In the genomic region with DNA sequence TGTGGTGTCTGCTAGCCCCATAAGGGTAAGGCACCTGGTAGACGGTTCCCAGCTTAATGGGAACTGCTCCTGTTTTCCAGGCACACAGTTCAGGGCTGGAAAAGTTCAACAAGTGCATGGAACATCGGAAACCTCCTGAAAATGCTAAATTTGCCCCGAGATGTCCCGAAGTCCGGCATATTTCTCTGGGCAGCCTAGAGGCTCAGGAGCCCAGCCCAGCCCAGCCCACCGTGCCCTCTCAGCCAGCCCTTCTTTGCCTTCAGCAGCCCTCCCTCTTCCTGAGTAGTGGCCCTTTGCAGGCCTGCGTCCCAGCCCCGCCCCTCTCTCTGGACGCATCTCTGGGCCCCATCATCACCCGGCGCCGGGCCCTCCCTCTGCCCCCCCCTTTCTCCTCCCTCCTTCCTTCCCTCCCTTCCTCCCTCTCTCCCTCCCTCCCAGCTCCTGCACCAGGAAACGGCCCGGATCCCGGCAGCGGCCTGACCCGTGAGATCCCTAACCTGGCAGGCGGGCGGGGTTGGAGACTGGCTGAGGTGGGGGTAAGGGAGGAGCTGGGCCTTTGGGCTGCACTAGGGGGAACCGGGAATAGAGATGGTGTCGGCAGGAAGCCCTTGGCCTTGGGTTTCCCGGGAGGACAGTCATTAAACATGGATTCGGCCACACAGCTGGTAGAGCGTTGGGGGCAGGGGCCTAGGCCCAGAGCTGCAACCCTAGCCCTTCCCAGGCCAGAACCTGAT, we compare ENCODE assay signal across 8 cellular contexts. TPM values are rescaled to one million over a fixed set of nuclear protein-coding genes. Genes with fewer than 3 reads are reported as not detected.
DNase-seq lines count a peak whose midpoint lies in the region; ATAC-seq, FAIRE-seq and TF ChIP-seq lines count a peak whose summit lies in the region.

A gene with protein sequence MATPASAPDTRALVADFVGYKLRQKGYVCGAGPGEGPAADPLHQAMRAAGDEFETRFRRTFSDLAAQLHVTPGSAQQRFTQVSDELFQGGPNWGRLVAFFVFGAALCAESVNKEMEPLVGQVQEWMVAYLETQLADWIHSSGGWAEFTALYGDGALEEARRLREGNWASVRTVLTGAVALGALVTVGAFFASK (plus strand): TSS at position 422 of the 734 bp plus-strand sequence. CDS start 935 bp downstream, outside the sequence.

- TF ChIP-seq CTCF in AG04450 (IDR thresholded peaks at IDR 0.05; ENCODE audit: low read depth, low read length) (no peak), NB4 (IDR thresholded peaks at IDR 0.05; ENCODE audit: low read depth, low read length) (no peak), endodermal cell (conservative IDR thresholded peaks at IDR 0.05) (no peak), lower lobe of right lung (IDR thresholded peaks at IDR 0.05) (no peak)

- H3K4me3 ChIP-seq in AG04450 (ENCODE audit: low read depth, low read length) (peak within 1 kb of the TSS; percentile 92), NB4 (ENCODE audit: low read depth, low read length) (peak within 1 kb of the TSS; percentile 92), SJSA1 (peak within 1 kb of the TSS; percentile 64), endodermal cell (ENCODE audit: low read length) (peak within 1 kb of the TSS; percentile 97), lower lobe of right lung (peak within 1 kb of the TSS; percentile 65)

- H3K4me1 ChIP-seq in SJSA1 (replicated peaks) (peaks cover 27% of the 10 kb centered on the region), endodermal cell (ENCODE audit: control insufficient read depth, insufficient read depth, low read length) (peaks cover 4% of the 10 kb centered on the region), lower lobe of right lung (peaks cover 43% of the 10 kb centered on the region)

- H3K9ac ChIP-seq in endodermal cell (ENCODE audit: extremely low read depth, low read length, poor library complexity, severe bottlenecking), result peak within 1 kb of the TSS; percentile 87

- peak; percentile 79 to 83 for ATAC-seq in lower lobe of right lung
- ATAC-seq in HG02763 (IDR thresholded peaks at IDR 0.05; ENCODE audit: unreplicated experiment), result no peak

- H3K27ac ChIP-seq in AG04450 (ENCODE audit: low read depth, low read length) (peak within 1 kb of the TSS; percentile 47), SJSA1 (peak within 1 kb of the TSS; percentile 64), endodermal cell (ENCODE audit: low read depth, low read length) (peak within 1 kb of the TSS; percentile 55), lower lobe of right lung (peak within 1 kb of the TSS; percentile 82)

- peaks cover 15% of the 10 kb centered on the region for H3K4me1 Mint-ChIP-seq in endodermal cell

- peak within 1 kb of the TSS; percentile 97 for H3K27ac Mint-ChIP-seq in endodermal cell

- WGBS in endodermal cell (ENCODE audit: insufficient coverage in 1 of 2, insufficient read length in 1 of 2), 2 experiments, result 1 to 8% methylated on average over 5 to 24 of the region's 24 CpGs

- CTCF ChIA-PET in AG04450 (lab: Charles Lee), result interaction anchor here (0.6 to 1.4 kb wide), 4 partner anchors 11 to 285 kb away, joined by 3 read pairs; a partner anchor contains a TSS

- H3K27me3 Mint-ChIP-seq in endodermal cell (ENCODE audit: insufficient read depth), result peaks cover 13% of the 10 kb centered on the region

- peak; percentile 70 for DNase-seq in AG04450 (ENCODE audit: low read depth, low spot score)
- peak; percentile 63 for DNase-seq in GM12892 (ENCODE audit: insufficient read length)
- peak; percentile 89 for DNase-seq in NB4 (ENCODE audit: low read depth)
- peak; percentile 78 to 92 for DNase-seq in SJSA1 (ENCODE audit: low read depth in 1 of 2, low spot score in 2 of 2)
- DNase-seq in endodermal cell, result peak; percentile 97
- peak; percentile 94 for DNase-seq in lower lobe of right lung
- DNase-seq in superior temporal gyrus (ENCODE audit: extremely low spot score), result peak; percentile 80

- FAIRE-seq in GM12892 (lab: Jason Lieb, UNC), result peak; percentile 66

- POLR2A ChIA-PET in AG04450 (lab: Yijun Ruan, JAX), result interaction anchor here (0.5 to 5.9 kb wide), 8 partner anchors 10 to 358 kb away, joined by 3 to 54 read pairs (median 3); a partner anchor contains a TSS

- H3K4me3 Mint-ChIP-seq in endodermal cell, result peak within 1 kb of the TSS; percentile 92

- peaks cover 33% of the 10 kb centered on the region for H3K36me3 Mint-ChIP-seq in endodermal cell (ENCODE audit: low read depth)

- H3K9me3 ChIP-seq in AG04450 (ENCODE audit: control insufficient read depth, insufficient read depth, low read length) (no peaks in the 10 kb centered on the region; the same call in 1 of the 2 replicates), SJSA1 (replicated peaks) (no peaks in the 10 kb centered on the region), endodermal cell (ENCODE audit: control insufficient read depth, low read length) (no peaks in the 10 kb centered on the region), lower lobe of right lung (no peaks in the 10 kb centered on the region)

- peaks cover 41% of the 10 kb centered on the region for H3K36me3 ChIP-seq in SJSA1
- H3K36me3 ChIP-seq in endodermal cell (ENCODE audit: control insufficient read depth, insufficient read depth, low read length), result peaks cover 34% of the 10 kb centered on the region
- H3K36me3 ChIP-seq in lower lobe of right lung, result peaks cover 36% of the 10 kb centered on the region

- TF ChIP-seq POLR2A in GM12892 (IDR thresholded peaks at IDR 0.05; ENCODE audit: low read depth, low read length) (peak; percentile 72; the same call in 1 of the 2 replicates), NB4 (IDR thresholded peaks at IDR 0.05; ENCODE audit: extremely low read depth, insufficient read length) (peak; percentile 76)

- no peaks in the 10 kb centered on the region for H3K27me3 ChIP-seq in AG04450 (ENCODE audit: control insufficient read depth, insufficient read depth, low read length)
- no peaks in the 10 kb centered on the region for H3K27me3 ChIP-seq in SJSA1 (replicated peaks)
- H3K27me3 ChIP-seq in endodermal cell (ENCODE audit: control insufficient read depth, insufficient read depth, low read length, poor library complexity, severe bottlenecking), result peaks cover 5% of the 10 kb centered on the region
- H3K27me3 ChIP-seq in lower lobe of right lung (ENCODE audit: low read depth), result no peaks in the 10 kb centered on the region

- H3K9me3 Mint-ChIP-seq in endodermal cell, result no peaks in the 10 kb centered on the region

- intact Hi-C loops in lower lobe of right lung (cut with DNase I), result no loop called here

RNA-seq across cellular contexts. Expression of the gene that starts here (rescaled TPM):
- polyA plus RNA-seq in AG04450 (2011; rRNA removed), result 21.5 and 22.2 TPM in 2 replicates
- 14.3 and 14.4 TPM in 2 replicates for polyA minus RNA-seq in AG04450 (2011; rRNA and poly(A)+ RNA removed)
- 11.7 TPM for polyA plus RNA-seq in GM12892 (2012; ENCODE audit: missing spikeins)
- 17.4 and 18.0 TPM in 2 replicates for total RNA-seq in SJSA1 (2014; rRNA removed; shearing (Covaris generic))
- 10 to 100 TPM; 21.9 to 29.5 TPM for total RNA-seq in endodermal cell
- polyA plus RNA-seq in endodermal cell (2013, experiment 1 of 2), result 20.2 TPM
- 15.5 TPM for polyA plus RNA-seq in endodermal cell (2013, experiment 2 of 2)
- total RNA-seq in lower lobe of right lung, result 43.9 TPM
